In the genomic region with DNA sequence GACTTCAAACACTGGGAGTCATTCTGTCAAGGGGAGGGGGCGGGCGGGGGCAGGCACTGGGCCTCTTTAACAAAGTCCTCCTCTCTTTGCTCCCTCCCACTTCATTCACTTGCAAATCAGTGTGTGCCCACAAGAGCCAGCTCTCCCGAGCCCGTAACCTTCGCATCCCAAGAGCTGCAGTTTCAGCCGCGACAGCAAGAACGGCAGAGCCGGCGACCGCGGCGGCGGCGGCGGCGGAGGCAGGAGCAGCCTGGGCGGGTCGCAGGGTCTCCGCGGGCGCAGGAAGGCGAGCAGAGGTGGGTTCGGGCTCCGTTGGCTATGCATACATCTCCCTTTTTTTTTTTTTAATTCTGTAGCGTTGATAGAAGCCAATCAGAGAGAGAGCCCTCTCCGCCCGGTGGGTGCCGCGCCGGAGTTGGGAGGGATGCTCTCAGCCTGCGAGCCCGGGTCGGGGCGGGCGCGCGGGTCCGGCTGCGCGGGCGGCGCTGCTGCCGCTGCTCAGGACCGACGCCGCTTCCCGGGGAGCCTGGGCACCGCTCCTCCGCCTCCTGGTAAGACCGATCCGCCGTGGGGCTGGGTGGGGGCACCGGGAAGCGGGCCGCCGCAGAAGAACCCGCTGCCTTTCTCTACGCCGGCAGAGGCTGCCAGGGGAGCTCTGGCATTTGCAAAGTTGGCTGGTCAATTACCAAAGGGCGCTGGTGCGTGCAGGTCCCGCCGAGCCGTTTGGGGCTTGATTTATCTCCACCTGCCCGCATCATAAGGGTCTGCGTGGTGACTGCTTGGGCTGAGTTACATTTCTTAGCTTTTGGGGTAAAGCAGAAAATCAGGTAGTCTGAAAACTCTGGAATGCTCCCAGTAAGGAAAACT, we compare ENCODE assay signal across 9 cellular contexts. TPM values are rescaled to one million over a fixed set of nuclear protein-coding genes. Genes with fewer than 3 reads are reported as not detected.
DNase-seq lines count a peak whose midpoint lies in the region; ATAC-seq, FAIRE-seq and TF ChIP-seq lines count a peak whose summit lies in the region.
"Had no signal": no experiment of that assay in that cellular context is flagged by ENCODE, and none has a peak within 500 bp of the region (broad histone marks: within the 10 kb centered on the region; RNA-seq: fewer than 3 reads in every experiment).

TSS of gene CDH6 (plus strand) at position 96 of the 867 bp plus-strand sequence. CDS start 73,788 bp downstream, outside the sequence.

- 1 to 3% methylated on average over 31 to 66 of the region's 67 CpGs for WGBS in body of pancreas, 2 donors
- WGBS in small intestine, 3 donors = 2 to 5% (median 2%) methylated on average over 49 to 67 of the region's 67 CpGs

- FAIRE-seq in small intestine (lab: Jason Lieb, UNC) = no peak

- H3K9me3 ChIP-seq in AG04450 (ENCODE audit: control insufficient read depth, insufficient read depth, low read length) (no peaks in the 10 kb centered on the region), MG63 (no peaks in the 10 kb centered on the region), body of pancreas (no peaks in the 10 kb centered on the region), small intestine (ENCODE audit: control insufficient read depth, low read depth) (no peaks in the 10 kb centered on the region)

- POLR2A ChIA-PET in AG04450 (lab: Yijun Ruan, JAX) = interaction anchor here (0.6 to 0.9 kb wide), 5 partner anchors 47 to 255 kb away, joined by 3 to 5 read pairs (median 4); no protein-coding TSS in a partner anchor

- H3K4me3 ChIP-seq in AG04450 (ENCODE audit: low read depth, low read length) (peak within 1 kb of the TSS; percentile 76), MG63 (peak within 1 kb of the TSS; percentile 74), body of pancreas (no peak within 1 kb of the TSS), small intestine (ENCODE audit: low read depth in 1 of 2, low read length in 2 of 2) (peak within 1 kb of the TSS in 1 of 2 donors; percentile 54)

- H3K36me3 ChIP-seq in MG63 (peaks cover 23% of the 10 kb centered on the region), body of pancreas (replicated peaks in 1 of 2; ENCODE audit: insufficient read depth in 1 of 2, low read depth in 2 of 2) (no peaks in the 10 kb centered on the region), small intestine (ENCODE audit: control insufficient read depth in 2 of 2, insufficient read depth in 2 of 2, low read length in 2 of 2) (no peaks in the 10 kb centered on the region)

- TF ChIP-seq POLR2A in body of pancreas (IDR thresholded peaks at IDR 0.05) = no peak
- TF ChIP-seq POLR2A in erythroblast (IDR thresholded peaks at IDR 0.05; ENCODE audit: low read length) = no peak

- DNase-seq in AG04450 (ENCODE audit: low read depth, low spot score) (peak; percentile 26), MG63 (peak; percentile 87), body of pancreas (peak in 3 of 4 donors; percentile 11 to 25 (median 21)), iPS-NIHi7 (ENCODE audit: extremely low spot score) (peak; percentile 85), small intestine (peak; percentile 8), erythroblast (lab: John Stamatoyannopoulos, UW) (no peak), SIG-M5 (lab: John Stamatoyannopoulos, UW) (no peak)
- DNase-seq: activated T-cell treated with anti-CD3 and anti-CD28 coated beads, Interleukin-2, amount 50 U/mL, for 4 hours had no signal

- intact Hi-C loops in body of pancreas (cut with DNase I) = no loop called here

- CTCF ChIA-PET in AG04450 (lab: Charles Lee) = interaction anchor here (0.8 to 1.5 kb wide), 3 partner anchors 9 to 39 kb away, joined by 4 to 10 read pairs (median 4); no protein-coding TSS in a partner anchor

- ATAC-seq in body of pancreas (peak; percentile 45), GM19023 (IDR thresholded peaks at IDR 0.05; ENCODE audit: unreplicated experiment) (no peak)

- peak within 1 kb of the TSS; percentile 40 for H3K27ac ChIP-seq in AG04450 (ENCODE audit: low read depth, low read length)
- H3K27ac ChIP-seq in body of pancreas = no peak within 1 kb of the TSS
- H3K27ac ChIP-seq in small intestine (ENCODE audit: low read depth in 1 of 2, low read length in 1 of 2) = no peak within 1 kb of the TSS

- no peak for TF ChIP-seq CTCF in AG04450 (IDR thresholded peaks at IDR 0.05; ENCODE audit: low read depth, low read length)
- TF ChIP-seq CTCF in body of pancreas (IDR thresholded peaks at IDR 0.05) = no peak

- H3K27me3 ChIP-seq in AG04450 (ENCODE audit: control insufficient read depth, insufficient read depth, low read length) (no peaks in the 10 kb centered on the region), MG63 (no peaks in the 10 kb centered on the region), body of pancreas (no peaks in the 10 kb centered on the region), small intestine (ENCODE audit: control insufficient read depth in 2 of 2, insufficient read depth in 2 of 2, low read length in 2 of 2) (peaks cover 0 to 12% of the 10 kb centered on the region in 2 donors)

- H3K4me1 ChIP-seq in body of pancreas (peaks cover 23% of the 10 kb centered on the region), small intestine (ENCODE audit: control insufficient read depth in 2 of 2, insufficient read depth in 1 of 2, low read depth in 1 of 2, low read length in 1 of 2) (no peaks in the 10 kb centered on the region)

RNA-seq across cellular contexts. Expression of gene CDH6, which starts in this region (rescaled TPM):
- polyA plus RNA-seq in AG04450 (2011; rRNA removed) (41.7 and 45.7 TPM in 2 replicates), small intestine (1 to 10 TPM in 1 of 3 donors, under 1 TPM in 2; 0.22 to 2.4 (median 0.54) TPM)
- polyA minus RNA-seq in AG04450 (2011; rRNA and poly(A)+ RNA removed) = 97.3 and 119 TPM in 2 replicates
- 242 and 244 TPM in 2 replicates for total RNA-seq in MG63 (2014; rRNA removed; shearing (Covaris generic); ENCODE audit: low replicate concordance)
- under 1 TPM; 0.78 to 0.99 TPM for total RNA-seq in body of pancreas
- total RNA-seq: activated T-cell treated with anti-CD3 and anti-CD28 coated beads, Interleukin-2, amount 50 U/mL, for 4 hours had no signal

Comparison
In these comparisons a context has a peak if more than half of its experiments do, and no peak if none do; other contexts are left out.
1. RNA of gene CDH6 (total RNA-seq): 242 to 244 TPM in MG63; 0.78 to 0.99 TPM in body of pancreas; every median in the first group is over 100 times any median in the second.
2. RNA of gene CDH6 (polyA plus RNA-seq): 41.7 to 45.7 TPM in AG04450; 0.22 to 2.4 TPM in small intestine; every median in the first group is over 10 times any median in the second.
3. Peak in DNase-seq and ATAC-seq in body of pancreas; RNA of the gene not detected or under 1 TPM.
4. DNase-seq: peak in AG04450 (single experiment), MG63 (single experiment), iPS-NIHi7 (single experiment) and small intestine (single experiment); none in erythroblast (0 of 2) and SIG-M5 (single experiment).
5. H3K4me3 ChIP-seq: peak in AG04450 (single experiment) and MG63 (single experiment); none in body of pancreas (0 of 2).